10 cellular contexts compared by ENCODE assay signal in genomic region chr15:101198820-101199219, GRCh38. TPM values are rescaled to one million over a fixed set of nuclear protein-coding genes. Genes with fewer than 3 reads are reported as not detected.
DNase-seq lines count a peak whose midpoint lies in the region; ATAC-seq and TF ChIP-seq lines count a peak whose summit lies in the region.
"Had no signal": no experiment of that assay in that cellular context is flagged by ENCODE, and none has a peak within 500 bp of the region (broad histone marks: within the 10 kb centered on the region; RNA-seq: fewer than 3 reads in every experiment).

No MANE protein-coding gene starts in this region.

- H3K4me3 ChIP-seq in GM08714 (ENCODE audit: low read length): peak overlapping the region; percentile 36; the same call in 1 of the 2 replicates
- H3K4me3 ChIP-seq in breast epithelium: peak overlapping the region in 1 of 3 donors; percentile 27
- H3K4me3 ChIP-seq in parathyroid adenoma (ENCODE audit: low read depth, low read length): no peak overlapping the region

- H3K79me2 ChIP-seq in parathyroid adenoma: peaks cover 14% of the 10 kb centered on the region

- intact Hi-C loops in breast epithelium (cut with DNase I; ENCODE audit: low total_unique reads): no loop called here

- TF ChIP-seq POLR2A in breast epithelium (IDR thresholded peaks at IDR 0.05): no peak

- no peak overlapping the region for H3K4me2 ChIP-seq in parathyroid adenoma (ENCODE audit: low read length)

- H2AFZ ChIP-seq in parathyroid adenoma: no peak overlapping the region

- DNase-seq in NAMALWA (ENCODE audit: low spot score) (peak; percentile 14), breast epithelium (ENCODE audit: low spot score in 2 of 2) (no peak), GM19238 (ENCODE audit: insufficient read length, low spot score) (no peak), GM03348 (ENCODE audit: low spot score) (no peak)
- DNase-seq in stimulated activated naive CD4-positive, alpha-beta T cell treated with Interleukin-2 at 50 U/mL for 16 hours (lab: John Stamatoyannopoulos, UW): no peak
- DNase-seq: naive thymus-derived CD4-positive, alpha-beta T cell; NCI-H748 treated with DMSO at 0.1 percent for 48 hours had no signal

- no peaks in the 10 kb centered on the region for H3K36me3 ChIP-seq in breast epithelium
- H3K36me3 ChIP-seq in parathyroid adenoma (ENCODE audit: control insufficient read depth, insufficient read depth, low read length): no peaks in the 10 kb centered on the region

- H3K27me3 ChIP-seq in breast epithelium: no peaks in the 10 kb centered on the region
- H3K27me3 ChIP-seq in parathyroid adenoma (ENCODE audit: control insufficient read depth, insufficient read depth, low read length): no peaks in the 10 kb centered on the region

- ATAC-seq in HG03432 (IDR thresholded peaks at IDR 0.05; ENCODE audit: unreplicated experiment): no peak

- H3K9me3 ChIP-seq in breast epithelium (no peaks in the 10 kb centered on the region), parathyroid adenoma (ENCODE audit: control insufficient read depth, low read length) (no peaks in the 10 kb centered on the region)

- H3K9ac ChIP-seq in parathyroid adenoma: no peak overlapping the region

- peaks cover 11 to 18% of the 10 kb centered on the region in 2 donors for H3K4me1 ChIP-seq in breast epithelium
- H3K4me1 ChIP-seq in parathyroid adenoma: peaks cover 3% of the 10 kb centered on the region

- peak overlapping the region; percentile 72 to 93 for H3K27ac ChIP-seq in breast epithelium
- H3K27ac ChIP-seq in parathyroid adenoma: peak overlapping the region; percentile 19

- TF ChIP-seq CTCF in breast epithelium (IDR thresholded peaks at IDR 0.05) (no peak), parathyroid adenoma (IDR thresholded peaks at IDR 0.05) (no peak)

RNA-seq across cellular contexts. Expression of gene CHSY1, which starts 53.0 kb away (rescaled TPM):
- total RNA-seq in breast epithelium: 10 to 100 TPM; 22.6 to 36.7 (median 33.4) TPM
